Comparison of ENCODE assay signal across 8 cellular contexts in the genomic region with DNA sequence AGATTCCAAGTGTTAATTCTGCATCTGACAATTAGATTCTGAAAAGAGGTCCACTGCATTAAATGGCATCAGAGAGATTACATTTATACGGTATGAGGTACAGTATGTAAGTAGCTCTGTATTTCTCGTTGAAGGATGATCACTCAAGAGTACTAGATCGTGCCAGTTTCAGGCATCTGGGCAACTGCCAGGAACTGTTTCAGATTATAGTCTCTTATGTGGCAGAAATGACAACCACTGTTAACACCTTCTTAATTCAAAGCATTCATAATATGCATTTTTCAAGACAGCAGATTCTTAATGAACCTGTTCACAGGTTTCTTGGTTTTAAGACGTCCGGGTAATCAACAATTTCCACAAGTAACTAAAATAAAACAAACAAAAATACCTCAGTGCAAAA. TPM values are rescaled to one million over a fixed set of nuclear protein-coding genes. Genes with fewer than 3 reads are reported as not detected.
DNase-seq lines count a peak whose midpoint lies in the region; ATAC-seq and TF ChIP-seq lines count a peak whose summit lies in the region.

No MANE protein-coding gene starts in this region.

- H3K79me2 ChIP-seq in Loucy (ENCODE audit: insufficient read depth, low read length) = peaks cover 62% of the 10 kb centered on the region

- H2AFZ ChIP-seq in Loucy (ENCODE audit: low read length) = no peak overlapping the region

- intact Hi-C loops in activated CD4-positive, alpha-beta memory T cell treated with anti-CD3 and anti-CD28 coated beads for 36 hours (cut with micrococcal nuclease) = no loop called here

- H3K4me1 Mint-ChIP-seq in activated CD4-positive, alpha-beta memory T cell treated with anti-CD3 and anti-CD28 coated beads for 36 hours (ENCODE audit: low read depth) = peaks cover 5% of the 10 kb centered on the region

- no peaks in the 10 kb centered on the region for H3F3A ChIP-seq in Loucy (ENCODE audit: low read depth)

- POLR2A ChIA-PET in activated CD4-positive, alpha-beta memory T cell treated with anti-CD3 and anti-CD28 coated beads for 36 hours (lab: Charles Lee) = no interaction called here

- no peaks in the 10 kb centered on the region for H3K9me2 ChIP-seq in Loucy (replicated peaks; ENCODE audit: low read depth, low read length)

- H3K27me3 ChIP-seq in Loucy (ENCODE audit: insufficient read depth, low read length, poor library complexity, severe bottlenecking) (no peaks in the 10 kb centered on the region), mononuclear cell (ENCODE audit: insufficient read depth, low read length) (no peaks in the 10 kb centered on the region)

- no peaks in the 10 kb centered on the region for H3K36me3 Mint-ChIP-seq in activated CD4-positive, alpha-beta memory T cell treated with anti-CD3 and anti-CD28 coated beads for 36 hours

- no peak for DNase-seq in AG09309 (ENCODE audit: low read depth)
- no peak for DNase-seq in coronary artery (ENCODE audit: low spot score)
- DNase-seq in activated CD4-positive, alpha-beta memory T cell treated with anti-CD3 and anti-CD28 coated beads for 36 hours = no peak
- no peak for DNase-seq in AG08395 (ENCODE audit: low spot score)

- H3K9ac ChIP-seq in Loucy (ENCODE audit: low read depth, low read length, poor library complexity, severe bottlenecking) = peak overlapping the region; percentile 85

- no peaks in the 10 kb centered on the region for H3K9me3 ChIP-seq in Loucy (ENCODE audit: insufficient read depth, low read depth, low read length)
- no peaks in the 10 kb centered on the region for H3K9me3 ChIP-seq in mononuclear cell (ENCODE audit: low read depth, low read length)

- H3K4me3 ChIP-seq in AG09309 (ENCODE audit: control insufficient read depth, low read depth, low read length) (peak overlapping the region; percentile 92), Loucy (ENCODE audit: low read length, poor library complexity, severe bottlenecking) (peak overlapping the region; percentile 83), coronary artery (peak overlapping the region; percentile 96), mononuclear cell (ENCODE audit: low read length) (peak overlapping the region; percentile 52)

- peak overlapping the region; percentile 98 for H3K4me2 ChIP-seq in Loucy (ENCODE audit: low read depth, low read length, poor library complexity, severe bottlenecking)

- no peaks in the 10 kb centered on the region for H3K9me3 Mint-ChIP-seq in activated CD4-positive, alpha-beta memory T cell treated with anti-CD3 and anti-CD28 coated beads for 36 hours

- peaks cover 50% of the 10 kb centered on the region for H3K4me1 ChIP-seq in Loucy (ENCODE audit: insufficient read depth, low read length, poor library complexity, severe bottlenecking)
- H3K4me1 ChIP-seq in mononuclear cell (ENCODE audit: insufficient read depth, low read length) = peaks cover 26% of the 10 kb centered on the region

- H3K27me3 Mint-ChIP-seq in activated CD4-positive, alpha-beta memory T cell treated with anti-CD3 and anti-CD28 coated beads for 36 hours = peaks cover 8% of the 10 kb centered on the region

- TF ChIP-seq CTCF in AG09309 (IDR thresholded peaks at IDR 0.05; ENCODE audit: control insufficient read depth, insufficient read depth, low read depth, low read length, missing control alignments) = no peak
- TF ChIP-seq CTCF in Loucy (conservative IDR thresholded peaks at IDR 0.05; ENCODE audit: low read length) = no peak
- TF ChIP-seq CTCF in coronary artery (IDR thresholded peaks at IDR 0.05) = no peak

- no peaks in the 10 kb centered on the region for H3K36me3 ChIP-seq in Loucy (ENCODE audit: insufficient read depth, low read length)

- H3K27ac Mint-ChIP-seq in activated CD4-positive, alpha-beta memory T cell treated with anti-CD3 and anti-CD28 coated beads for 36 hours = no peak overlapping the region

- no peak for ATAC-seq in HG03521 (IDR thresholded peaks at IDR 0.05; ENCODE audit: unreplicated experiment)
- ATAC-seq in GM19397 (IDR thresholded peaks at IDR 0.05; ENCODE audit: unreplicated experiment) = no peak

- peaks cover 53% of the 10 kb centered on the region for H4K20me1 ChIP-seq in Loucy (ENCODE audit: insufficient read depth, low read length, poor library complexity, severe bottlenecking)

- CTCF ChIA-PET in activated CD4-positive, alpha-beta memory T cell treated with anti-CD3 and anti-CD28 coated beads for 36 hours (lab: Charles Lee) = interaction anchor here (0.6 kb wide), 1 partner anchor 51 kb away, joined by 8 read pairs; no protein-coding TSS in a partner anchor

- H3K27ac ChIP-seq in coronary artery = no peak overlapping the region

- no peak overlapping the region for H3K4me3 Mint-ChIP-seq in activated CD4-positive, alpha-beta memory T cell treated with anti-CD3 and anti-CD28 coated beads for 36 hours

RNA-seq across cellular contexts. Expression of gene ANKRD50, which starts 1.6 kb away (rescaled TPM):
- 1.7 TPM for total RNA-seq in mononuclear cell
- under 1 TPM; 0.36 to 0.43 TPM for total RNA-seq in activated CD4-positive, alpha-beta memory T cell treated with anti-CD3 and anti-CD28 coated beads for 36 hours
